In genomic region chr20:13778827-13779226, GRCh38 we compare ENCODE assay signal across 22 cellular contexts. TPM values are rescaled to one million over a fixed set of nuclear protein-coding genes. Genes with fewer than 3 reads are reported as not detected.
DNase-seq lines count a peak whose midpoint lies in the region; ATAC-seq, FAIRE-seq and TF ChIP-seq lines count a peak whose summit lies in the region.
"Had no signal": no experiment of that assay in that cellular context is flagged by ENCODE, and none has a peak within 500 bp of the region (broad histone marks: within the 10 kb centered on the region; RNA-seq: fewer than 3 reads in every experiment).

No MANE protein-coding gene starts in this region.

- H3K9ac ChIP-seq in HepG2 (ENCODE audit: insufficient read depth, low read depth, low read length): no peak overlapping the region
- H3K9ac ChIP-seq: parathyroid adenoma had no signal

- CTCF ChIA-PET in HepG2 (lab: Yijun Ruan, JAX; ENCODE audit: low intra/inter-chr PET ratio, low total read pairs): no interaction called here

- no peak overlapping the region for H3K27ac ChIP-seq in HepG2 (ENCODE audit: extremely low read length, insufficient read depth, low read length)
- no peak overlapping the region for H3K27ac ChIP-seq in right lobe of liver
- no peak overlapping the region for H3K27ac ChIP-seq in caudate nucleus (ENCODE audit: low read depth, low read length)
- H3K27ac ChIP-seq in dorsolateral prefrontal cortex: no peak overlapping the region
- no peak overlapping the region for H3K27ac ChIP-seq in small intestine (ENCODE audit: low read depth in 1 of 2, low read length in 1 of 2)
- H3K27ac ChIP-seq: parathyroid adenoma, transverse colon had no signal

- intact Hi-C loops in HepG2 (cut with micrococcal nuclease; ENCODE audit: unreplicated experiment): no loop called here
- intact Hi-C loops in right lobe of liver (cut with DNase I): no loop called here
- intact Hi-C loops in dorsolateral prefrontal cortex (cut with DNase I): loop anchor here (10.0 kb wide), 2 partner anchors 654 to 664 kb away; no protein-coding TSS in a partner anchor

- H3K9me3 ChIP-seq in HepG2 (ENCODE audit: low read length): no peaks in the 10 kb centered on the region
- no peaks in the 10 kb centered on the region for H3K9me3 ChIP-seq in right lobe of liver
- H3K9me3 ChIP-seq in small intestine (ENCODE audit: control insufficient read depth, low read depth): no peaks in the 10 kb centered on the region
- H3K9me3 ChIP-seq: transverse colon had no signal

- FAIRE-seq in HepG2 (lab: Jason Lieb, UNC) (no peak), small intestine (lab: Jason Lieb, UNC) (no peak)

- H3K4me2 ChIP-seq in HepG2 (ENCODE audit: low read depth, low read length): no peak overlapping the region
- H3K4me2 ChIP-seq: GM23338 had no signal

- H3K4me1 ChIP-seq in HepG2 (ENCODE audit: insufficient read depth, low read length): peaks cover 39% of the 10 kb centered on the region
- H3K4me1 ChIP-seq in right lobe of liver: peaks cover 0 to 7% (median 2%) of the 10 kb centered on the region in 4 donors
- peaks cover 0 to 2% of the 10 kb centered on the region in 2 donors for H3K4me1 ChIP-seq in small intestine (ENCODE audit: control insufficient read depth in 2 of 2, insufficient read depth in 1 of 2, low read depth in 1 of 2, low read length in 1 of 2)
- H3K4me1 ChIP-seq: parathyroid adenoma had no signal

- TF ChIP-seq CTCF in HepG2 (CRISPR knock-in tag; IDR thresholded peaks at IDR 0.05) (no peak), right lobe of liver (IDR thresholded peaks at IDR 0.05) (no peak), dorsolateral prefrontal cortex (IDR thresholded peaks at IDR 0.05 in 54 of 56, conservative IDR thresholded peaks at IDR 0.05 in 2 of 56; ENCODE audit: low read depth in 1 of 56, partially characterized antibody in 56 of 56) (no peak)

- no peak for TF ChIP-seq RAD21 in HepG2 (CRISPR knock-in tag; IDR thresholded peaks at IDR 0.05)

- H3K4me3 ChIP-seq in HepG2 (replicated peaks in 1 of 3; ENCODE audit: insufficient read depth in 1 of 3, low read depth in 2 of 3, low read length in 3 of 3) (no peak overlapping the region), right lobe of liver (no peak overlapping the region), dorsolateral prefrontal cortex (no peak overlapping the region), small intestine (ENCODE audit: low read depth in 1 of 2, low read length in 2 of 2) (no peak overlapping the region)
- H3K4me3 ChIP-seq: GM23338, transverse colon had no signal

- TF ChIP-seq EP300 in HepG2 (IDR thresholded peaks at IDR 0.05; ENCODE audit: low read depth in 2 of 2, low read length in 2 of 2): no peak
- TF ChIP-seq EP300 in HepG2 (CRISPR knock-in tag; IDR thresholded peaks at IDR 0.05; ENCODE audit: borderline replicate concordance): no peak

- DNase-seq in HepG2 (ENCODE audit: low spot score): no peak
- DNase-seq in right lobe of liver: no peak
- DNase-seq in caudate nucleus (lab: John Stamatoyannopoulos, UW): no peak
- DNase-seq in dorsolateral prefrontal cortex: no peak
- no peak for DNase-seq in T1000 (lab: John Stamatoyannopoulos, UW)
- no peak for DNase-seq in small intestine
- DNase-seq: activated CD4-positive, alpha-beta T cell treated with anti-CD3 and anti-CD28 coated beads, Interleukin-2, amount 10 ng/mL, durations not matched to agents 24 days and 14 days; activated naive CD8-positive, alpha-beta T cell treated with anti-CD3 and anti-CD28 coated beads, Interleukin-2, amount 10 ng/mL, durations not matched to agents 7 days and 5 days; CD4-positive, CD25-positive, alpha-beta regulatory T cell; DMS79; erythroblast; KBM-7; NCI-H1092; NCI-H2107; NCI-H526; stimulated activated naive B cell treated with anti-CD40 and anti-IgM and Interleukin-4, amounts not matched to agents 10 μg/mL and 1 μg/mL and 100 μg/mL, for 72 hours; T-helper 9 cell; transverse colon had no signal

- H3K36me3 ChIP-seq in HepG2 (replicated peaks in 1 of 2; ENCODE audit: control insufficient read depth in 1 of 2, insufficient read depth in 2 of 2, low read length in 2 of 2) (peaks cover 21 to 73% of the 10 kb centered on the region in 2 experiments), right lobe of liver (peaks cover 0 to 66% (median 11%) of the 10 kb centered on the region in 4 donors), small intestine (ENCODE audit: control insufficient read depth in 2 of 2, insufficient read depth in 2 of 2, low read length in 2 of 2) (peaks cover 3% of the 10 kb centered on the region in 2 donors)

- H4K20me1 ChIP-seq in HepG2 (ENCODE audit: insufficient read depth, low read length): peaks cover 4% of the 10 kb centered on the region; the same call in 1 of the 2 replicates

- H3K27me3 ChIP-seq in HepG2 (ENCODE audit: control insufficient read depth in 1 of 2, insufficient read depth in 2 of 2, low read length in 2 of 2) (no peaks in the 10 kb centered on the region), right lobe of liver (no peaks in the 10 kb centered on the region), dorsolateral prefrontal cortex (no peaks in the 10 kb centered on the region), small intestine (ENCODE audit: control insufficient read depth in 2 of 2, insufficient read depth in 2 of 2, low read length in 2 of 2) (no peaks in the 10 kb centered on the region)
- H3K27me3 ChIP-seq: transverse colon had no signal

- no TSS peak for BruUV-seq in HepG2 (replicated peaks; lab: Mats Ljungman, UMichigan)

- ATAC-seq in HepG2: no peak
- ATAC-seq in right lobe of liver: no peak
- ATAC-seq in GM21825 (IDR thresholded peaks at IDR 0.05; ENCODE audit: unreplicated experiment): peak; percentile 41
- ATAC-seq in HG03442 (IDR thresholded peaks at IDR 0.05; ENCODE audit: unreplicated experiment): peak; percentile 59
- ATAC-seq: GM23338; stimulated activated naive B cell treated with anti-CD40 and anti-IgM and Interleukin-4, amounts not matched to agents 10 μg/mL and 1 μg/mL and 100 μg/mL, for 72 hours had no signal

- POLR2A ChIA-PET in HepG2 (lab: Yijun Ruan, JAX): no interaction called here

- 99% methylated on average over 3 of the region's 3 CpGs for WGBS in HepG2 (ENCODE audit: low lambda C conversion rate)
- 100% methylated on average over 2 of the region's 3 CpGs for WGBS in right lobe of liver (ENCODE audit: insufficient coverage, low coverage, low lambda C conversion rate, missing lambda C conversion rate)
- WGBS in small intestine, 3 donors: 94 to 95% (median 95%) methylated on average over 3 of the region's 3 CpGs

- peaks cover 38% of the 10 kb centered on the region for H3K79me2 ChIP-seq in HepG2 (ENCODE audit: insufficient read depth, low read length)
- H3K79me2 ChIP-seq: parathyroid adenoma had no signal

- H2AFZ ChIP-seq in HepG2 (ENCODE audit: low read length): no peak overlapping the region
- H2AFZ ChIP-seq: GM23338, parathyroid adenoma had no signal

- in situ Hi-C loops in HepG2 (cut with HindIII; ENCODE audit: extremely low pct_ligation_motif_present, low pct_unique_long_range_greater_than_20kb): no loop called here

- TF ChIP-seq POLR2A in HepG2 (IDR thresholded peaks at IDR 0.05; ENCODE audit: insufficient read depth in 1 of 2, low read depth in 2 of 2, low read length in 2 of 2) (no peak), right lobe of liver (IDR thresholded peaks at IDR 0.05) (no peak)

RNA-seq across cellular contexts. Expression of gene ESF1, which starts 5.9 kb away (rescaled TPM):
- total RNA-seq in HepG2 (2016; rRNA removed; fragmentation: Illumina TruSeq; extraction: Trizol): 66.9 and 95.1 TPM in 2 replicates
- 7.5 and 9.0 TPM in 2 replicates for total RNA-seq in HepG2 (2016; cell fraction: cytosol; rRNA removed; fragmentation: Illumina TruSeq; extraction: Trizol; ENCODE audit: low read depth)
- 68.6 and 90.2 TPM in 2 replicates for total RNA-seq in HepG2 (2016; cell fraction: insoluble cytoplasmic fraction; rRNA removed; fragmentation: Illumina TruSeq; extraction: Trizol)
- total RNA-seq in HepG2 (2016; cell fraction: membrane; rRNA removed; fragmentation: Illumina TruSeq; extraction: Trizol): 13.8 and 18.1 TPM in 2 replicates
- total RNA-seq in HepG2 (2016; cell fraction: nucleus; rRNA removed; fragmentation: Illumina TruSeq; extraction: Trizol): 67.2 and 79.2 TPM in 2 replicates
- 5.7 and 7.3 TPM in 2 replicates for polyA plus RNA-seq in HepG2 (2011; rRNA removed)
- 1.7 and 2.7 TPM in 2 replicates for polyA plus RNA-seq in HepG2 (2011; cell fraction: cytosol; rRNA removed)
- polyA plus RNA-seq in HepG2 (2011; cell fraction: nucleus; rRNA removed): 2.5 and 5.8 TPM in 2 replicates
- 34.6 and 44.9 TPM in 2 replicates for polyA plus RNA-seq in HepG2 (2012)
- 1.00 and 1.2 TPM in 2 replicates for polyA plus RNA-seq in HepG2 (2016; cell fraction: cytosol; fragmentation: Illumina TruSeq; extraction: Trizol; ENCODE audit: low read depth)
- 69.7 and 73.1 TPM in 2 replicates for polyA plus RNA-seq in HepG2 (2016; cell fraction: insoluble cytoplasmic fraction; fragmentation: Illumina TruSeq; extraction: Trizol; ENCODE audit: low read depth)
- polyA plus RNA-seq in HepG2 (2016; cell fraction: membrane; fragmentation: Illumina TruSeq; extraction: Trizol; ENCODE audit: low read depth): 3.0 and 3.7 TPM in 2 replicates
- polyA plus RNA-seq in HepG2 (2016; cell fraction: nucleus; fragmentation: Illumina TruSeq; extraction: Trizol; ENCODE audit: insufficient read depth, low read depth): 61.2 and 66.0 TPM in 2 replicates
- polyA minus RNA-seq in HepG2 (2011; rRNA and poly(A)+ RNA removed; ENCODE audit: low replicate concordance): 0.32 and 0.37 TPM in 2 replicates
- polyA minus RNA-seq in HepG2 (2011; cell fraction: cytosol; rRNA and poly(A)+ RNA removed): 10.5 and 11.4 TPM in 2 replicates
- 47.6 and 49.1 TPM in 2 replicates for polyA minus RNA-seq in HepG2 (2011; cell fraction: nucleus; rRNA and poly(A)+ RNA removed)
- 1 to 10 TPM; 4.4 to 8.9 (median 6.9) TPM for total RNA-seq in right lobe of liver
- 10 to 100 TPM; 13.5 to 23.8 (median 18.3) TPM for total RNA-seq in dorsolateral prefrontal cortex
- 1 to 10 TPM; 7.2 to 9.2 (median 8.4) TPM for polyA plus RNA-seq in small intestine

RNA-seq across cellular contexts. Expression of gene NDUFAF5, which starts 6.0 kb away (rescaled TPM):
- 66.7 and 86.0 TPM in 2 replicates for total RNA-seq in HepG2 (2016; rRNA removed; fragmentation: Illumina TruSeq; extraction: Trizol)
- total RNA-seq in HepG2 (2016; cell fraction: cytosol; rRNA removed; fragmentation: Illumina TruSeq; extraction: Trizol; ENCODE audit: low read depth): 30.8 and 32.0 TPM in 2 replicates
- 74.9 and 86.0 TPM in 2 replicates for total RNA-seq in HepG2 (2016; cell fraction: insoluble cytoplasmic fraction; rRNA removed; fragmentation: Illumina TruSeq; extraction: Trizol)
- 50.4 and 54.3 TPM in 2 replicates for total RNA-seq in HepG2 (2016; cell fraction: membrane; rRNA removed; fragmentation: Illumina TruSeq; extraction: Trizol)
- 91.1 and 92.0 TPM in 2 replicates for total RNA-seq in HepG2 (2016; cell fraction: nucleus; rRNA removed; fragmentation: Illumina TruSeq; extraction: Trizol)
- 18.7 and 23.1 TPM in 2 replicates for polyA plus RNA-seq in HepG2 (2011; rRNA removed)
- polyA plus RNA-seq in HepG2 (2011; cell fraction: cytosol; rRNA removed): 10.1 and 15.3 TPM in 2 replicates
- polyA plus RNA-seq in HepG2 (2011; cell fraction: nucleus; rRNA removed): 20.9 and 31.1 TPM in 2 replicates
- 27.5 and 36.0 TPM in 2 replicates for polyA plus RNA-seq in HepG2 (2012)
- polyA plus RNA-seq in HepG2 (2016; cell fraction: cytosol; fragmentation: Illumina TruSeq; extraction: Trizol; ENCODE audit: low read depth): 19.8 and 21.6 TPM in 2 replicates
- polyA plus RNA-seq in HepG2 (2016; cell fraction: insoluble cytoplasmic fraction; fragmentation: Illumina TruSeq; extraction: Trizol; ENCODE audit: low read depth): 63.1 and 68.5 TPM in 2 replicates
- polyA plus RNA-seq in HepG2 (2016; cell fraction: membrane; fragmentation: Illumina TruSeq; extraction: Trizol; ENCODE audit: low read depth): 22.7 and 26.9 TPM in 2 replicates
- polyA plus RNA-seq in HepG2 (2016; cell fraction: nucleus; fragmentation: Illumina TruSeq; extraction: Trizol; ENCODE audit: insufficient read depth, low read depth): 87.8 and 109 TPM in 2 replicates
- 4.9 and 6.3 TPM in 2 replicates for polyA minus RNA-seq in HepG2 (2011; rRNA and poly(A)+ RNA removed; ENCODE audit: low replicate concordance)
- polyA minus RNA-seq in HepG2 (2011; cell fraction: cytosol; rRNA and poly(A)+ RNA removed): 8.4 and 9.1 TPM in 2 replicates
- polyA minus RNA-seq in HepG2 (2011; cell fraction: nucleus; rRNA and poly(A)+ RNA removed): 107 and 108 TPM in 2 replicates
- total RNA-seq in right lobe of liver: 10 to 100 TPM in 5 of 6 experiments, 1 to 10 TPM in 1; 9.8 to 15.9 (median 11.7) TPM
- 10 to 100 TPM; 29.6 to 79.6 (median 49.3) TPM for total RNA-seq in dorsolateral prefrontal cortex
- polyA plus RNA-seq in small intestine: 10 to 100 TPM; 20.5 to 46.7 (median 34.0) TPM

Comparison
In these comparisons a context has a peak if more than half of its experiments do, and no peak if none do; other contexts are left out.
1. ATAC-seq: peak in GM21825 (single experiment) and HG03442 (single experiment); none in HepG2 (single experiment) and right lobe of liver (0 of 4).
2. intact Hi-C loops: an anchor here in dorsolateral prefrontal cortex (10.0 kb wide); none called in HepG2 and right lobe of liver.